ENCODE assay signal across 16 cellular contexts in genomic region chr22:48870436-48870835, GRCh38.
DNase-seq lines count a peak whose midpoint lies in the region; ATAC-seq and TF ChIP-seq lines count a peak whose summit lies in the region.
"Had no signal": no experiment of that assay in that cellular context is flagged by ENCODE, and none has a peak within 500 bp of the region (broad histone marks: within the 10 kb centered on the region; RNA-seq: fewer than 3 reads in every experiment).

No MANE protein-coding gene starts in this region.

- no peaks in the 10 kb centered on the region for H3K36me3 ChIP-seq in left ventricle myocardium inferior
- no peaks in the 10 kb centered on the region for H3K36me3 ChIP-seq in gastroesophageal sphincter

- H3K27ac Mint-ChIP-seq in chondrocyte (ENCODE audit: unreplicated experiment), result no peak overlapping the region

- H3K27ac ChIP-seq in left ventricle myocardium inferior (replicated peaks) (no peak overlapping the region), gastroesophageal sphincter (no peak overlapping the region)
- H3K27ac ChIP-seq: C4-2B had no signal

- intact Hi-C loops in cardiac septum (cut with DNase I), result no loop called here
- intact Hi-C loops in left ventricle myocardium inferior (cut with micrococcal nuclease), result no loop called here
- intact Hi-C loops in posterior vena cava (cut with DNase I), result no loop called here

- no peak for TF ChIP-seq POLR2A in gastroesophageal sphincter (IDR thresholded peaks at IDR 0.05)

- TF ChIP-seq CTCF in left ventricle myocardium inferior (IDR thresholded peaks at IDR 0.05; ENCODE audit: borderline replicate concordance), result no peak
- no peak for TF ChIP-seq CTCF in chondrocyte (IDR thresholded peaks at IDR 0.05)
- no peak for TF ChIP-seq CTCF in gastroesophageal sphincter (IDR thresholded peaks at IDR 0.05)

- no peak overlapping the region for H3K4me3 Mint-ChIP-seq in chondrocyte (ENCODE audit: unreplicated experiment)

- no peaks in the 10 kb centered on the region for H3K36me3 Mint-ChIP-seq in chondrocyte (ENCODE audit: low read depth)

- no peak for ATAC-seq in gastroesophageal sphincter

- H3K4me1 ChIP-seq in left ventricle myocardium inferior (no peaks in the 10 kb centered on the region), gastroesophageal sphincter (no peaks in the 10 kb centered on the region)

- WGBS in gastroesophageal sphincter (ENCODE audit: low coverage in 1 of 2), 2 donors, result 86% methylated on average over 4 of the region's 13 CpGs; no CpG with 5 or more reads in 1 of the 2 donors

- peak; percentile 39 for DNase-seq in cardiac septum (ENCODE audit: low spot score)
- DNase-seq in left ventricle myocardium inferior, result no peak
- DNase-seq in chondrocyte (ENCODE audit: low spot score), result peak; percentile 47
- peak; percentile 56 for DNase-seq in posterior vena cava (ENCODE audit: low spot score)
- no peak for DNase-seq in activated CD4-positive, alpha-beta T cell treated with anti-CD3 and anti-CD28 coated beads for 48 hours
- DNase-seq in activated T-cell treated with anti-CD3 and anti-CD28 coated beads, Interleukin-2, amount 50 U/mL, for 48 hours, result no peak
- DNase-seq in NOMO-1 treated with dmso at 0.1 percent for 144 hours (lab: John Stamatoyannopoulos, UW; ENCODE audit: unreplicated experiment), result no peak
- DNase-seq: MM.1S, NCI-H1048, NCI-H1417 treated with DMSO at 0.1 percent for 48 hours, NCI-H1930, NCI-H82, OCI-M1, SHP77 had no signal

- H3K9me3 Mint-ChIP-seq in chondrocyte (ENCODE audit: low read depth), result no peaks in the 10 kb centered on the region

- H3K4me3 ChIP-seq in left ventricle myocardium inferior, result no peak overlapping the region
- no peak overlapping the region for H3K4me3 ChIP-seq in gastroesophageal sphincter

- H3K27me3 ChIP-seq in left ventricle myocardium inferior (ENCODE audit: low read depth) (peaks cover 69% of the 10 kb centered on the region), gastroesophageal sphincter (peaks cover 68% of the 10 kb centered on the region)

- no peak for TF ChIP-seq EP300 in gastroesophageal sphincter (IDR thresholded peaks at IDR 0.05)

- peaks cover 30% of the 10 kb centered on the region for H3K27me3 Mint-ChIP-seq in chondrocyte (ENCODE audit: low read depth)

- H3K4me1 Mint-ChIP-seq in chondrocyte (ENCODE audit: low read depth), result no peaks in the 10 kb centered on the region

- H3K9me3 ChIP-seq in left ventricle myocardium inferior (replicated peaks) (peaks cover 6% of the 10 kb centered on the region), gastroesophageal sphincter (peaks cover 0 to 20% (median 0%) of the 10 kb centered on the region in 3 donors)

Comparison
In these comparisons a context has a peak if more than half of its experiments do, and no peak if none do; other contexts are left out.
1. DNase-seq: peak in cardiac septum (single experiment), chondrocyte (single experiment) and posterior vena cava (single experiment); none in left ventricle myocardium inferior (single experiment), activated CD4-positive, alpha-beta T cell treated with anti-CD3 and anti-CD28 coated beads for 48 hours (single experiment), activated T-cell treated with anti-CD3 and anti-CD28 coated beads, Interleukin-2, amount 50 U/mL, for 48 hours (0 of 2) and NOMO-1 treated with dmso at 0.1 percent for 144 hours (single experiment).